2 cellular contexts compared by ENCODE assay signal in genomic region chr17:42136654-42137051, GRCh38.
TF ChIP-seq lines count a peak whose summit lies in the region.

No MANE protein-coding gene starts in this region.

TF ChIP-seq in HepG2, 621 proteins besides CTCF, POLR2A, EP300 and RAD21:
- no peak for TF ChIP-seq AKNA (CRISPR knock-in tag; IDR thresholded peaks at IDR 0.05; ENCODE audit: borderline replicate concordance)
- no peak for TF ChIP-seq ZNF550 (CRISPR knock-in tag; IDR thresholded peaks at IDR 0.05; ENCODE audit: borderline replicate concordance)
- no peak for TF ChIP-seq ZNF329 (CRISPR knock-in tag; IDR thresholded peaks at IDR 0.05; ENCODE audit: low read depth)
- no peak for TF ChIP-seq KDM3A (CRISPR knock-in tag; IDR thresholded peaks at IDR 0.05; ENCODE audit: low read depth)
- no peak for TF ChIP-seq ZNF563 (CRISPR knock-in tag; IDR thresholded peaks at IDR 0.05)
- no peak for TF ChIP-seq ZNF7 (CRISPR knock-in tag; IDR thresholded peaks at IDR 0.05)
- TF ChIP-seq ZNF17 (CRISPR knock-in tag; IDR thresholded peaks at IDR 0.05): no peak
- TF ChIP-seq ZNF674 (CRISPR knock-in tag; IDR thresholded peaks at IDR 0.05; ENCODE audit: low read depth): no peak
- TF ChIP-seq ZNF446 (CRISPR knock-in tag; IDR thresholded peaks at IDR 0.05): no peak
- TF ChIP-seq ZNF768 (CRISPR knock-in tag; IDR thresholded peaks at IDR 0.05): no peak
- no peak for TF ChIP-seq ZNF784 (CRISPR knock-in tag; IDR thresholded peaks at IDR 0.05; ENCODE audit: borderline replicate concordance)
- TF ChIP-seq ZNF75D (CRISPR knock-in tag; IDR thresholded peaks at IDR 0.05; ENCODE audit: borderline replicate concordance): no peak
- no peak for TF ChIP-seq MAFG (CRISPR knock-in tag; IDR thresholded peaks at IDR 0.05)
- no peak for TF ChIP-seq UBTF (CRISPR knock-in tag; IDR thresholded peaks at IDR 0.05)
- no peak for TF ChIP-seq POLR2G (IDR thresholded peaks at IDR 0.05; ENCODE audit: low read depth, low read length)
- TF ChIP-seq HMGA1 (CRISPR knock-in tag; conservative IDR thresholded peaks at IDR 0.05): no peak

TF ChIP-seq in GM12891, 5 proteins besides CTCF, POLR2A, EP300 and RAD21:
- TF ChIP-seq POLR2AphosphoS5 (IDR thresholded peaks at IDR 0.05; ENCODE audit: low read depth, low read length): no peak
- TF ChIP-seq POU2F2 (IDR thresholded peaks at IDR 0.05; ENCODE audit: low read depth, low read length): no peak
- TF ChIP-seq PAX5 (IDR thresholded peaks at IDR 0.05; ENCODE audit: insufficient read depth, low read length, severe bottlenecking): no peak
- TF ChIP-seq TAF1 (IDR thresholded peaks at IDR 0.05; ENCODE audit: low read depth, low read length): no peak
- TF ChIP-seq SPI1 (IDR thresholded peaks at IDR 0.05; ENCODE audit: low read depth, low read length): no peak
TF ChIP-seq in GM12891: peak in this region for 0.
